Comparison of ENCODE assay signal across 1 cellular context in the genomic region with DNA sequence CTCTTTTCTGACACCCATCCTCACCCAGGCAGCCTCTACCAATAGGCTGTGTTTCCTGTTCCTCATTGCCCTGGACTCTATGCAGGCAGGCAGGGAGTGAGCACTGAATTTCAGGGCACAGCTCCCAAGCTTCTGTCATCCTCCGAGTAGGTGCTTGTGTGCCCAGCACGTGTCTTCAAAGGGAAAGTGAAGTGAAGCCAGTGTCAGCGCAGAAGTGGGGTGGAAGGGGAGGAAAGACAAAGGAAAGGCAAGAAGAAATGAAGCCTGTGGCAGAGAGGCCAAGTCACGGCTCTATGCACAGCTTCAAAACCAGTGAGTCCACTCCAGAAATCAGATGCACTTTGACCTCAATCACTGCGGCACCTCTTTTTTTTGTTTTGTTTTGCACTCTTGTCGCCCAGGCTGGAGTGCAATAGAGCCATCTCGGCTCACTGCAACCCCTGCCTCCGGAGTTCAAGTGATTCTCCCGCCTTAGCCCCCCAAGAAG.
TF ChIP-seq lines count a peak whose summit lies in the region.

No MANE protein-coding gene starts in this region.

TF ChIP-seq in HepG2, 621 proteins besides CTCF, POLR2A, EP300 and RAD21 (continued from another document and continues in another):
- TF ChIP-seq, protein P1, sequence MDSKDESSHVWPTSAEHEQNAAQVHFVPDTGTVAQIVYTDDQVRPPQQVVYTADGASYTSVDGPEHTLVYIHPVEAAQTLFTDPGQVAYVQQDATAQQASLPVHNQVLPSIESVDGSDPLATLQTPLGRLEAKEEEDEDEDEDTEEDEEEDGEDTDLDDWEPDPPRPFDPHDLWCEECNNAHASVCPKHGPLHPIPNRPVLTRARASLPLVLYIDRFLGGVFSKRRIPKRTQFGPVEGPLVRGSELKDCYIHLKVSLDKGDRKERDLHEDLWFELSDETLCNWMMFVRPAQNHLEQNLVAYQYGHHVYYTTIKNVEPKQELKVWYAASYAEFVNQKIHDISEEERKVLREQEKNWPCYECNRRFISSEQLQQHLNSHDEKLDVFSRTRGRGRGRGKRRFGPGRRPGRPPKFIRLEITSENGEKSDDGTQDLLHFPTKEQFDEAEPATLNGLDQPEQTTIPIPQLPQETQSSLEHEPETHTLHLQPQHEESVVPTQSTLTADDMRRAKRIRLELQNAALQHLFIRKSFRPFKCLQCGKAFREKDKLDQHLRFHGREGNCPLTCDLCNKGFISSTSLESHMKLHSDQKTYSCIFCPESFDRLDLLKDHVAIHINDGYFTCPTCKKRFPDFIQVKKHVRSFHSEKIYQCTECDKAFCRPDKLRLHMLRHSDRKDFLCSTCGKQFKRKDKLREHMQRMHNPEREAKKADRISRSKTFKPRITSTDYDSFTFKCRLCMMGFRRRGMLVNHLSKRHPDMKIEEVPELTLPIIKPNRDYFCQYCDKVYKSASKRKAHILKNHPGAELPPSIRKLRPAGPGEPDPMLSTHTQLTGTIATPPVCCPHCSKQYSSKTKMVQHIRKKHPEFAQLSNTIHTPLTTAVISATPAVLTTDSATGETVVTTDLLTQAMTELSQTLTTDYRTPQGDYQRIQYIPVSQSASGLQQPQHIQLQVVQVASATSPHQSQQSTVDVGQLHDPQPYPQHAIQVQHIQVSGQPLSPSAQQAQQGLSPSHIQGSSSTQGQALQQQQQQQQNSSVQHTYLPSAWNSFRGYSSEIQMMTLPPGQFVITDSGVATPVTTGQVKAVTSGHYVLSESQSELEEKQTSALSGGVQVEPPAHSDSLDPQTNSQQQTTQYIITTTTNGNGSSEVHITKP (CRISPR knock-in tag; IDR thresholded peaks at IDR 0.05; ENCODE audit: low read depth): no peak
- TF ChIP-seq HES4 (CRISPR knock-in tag; IDR thresholded peaks at IDR 0.05; ENCODE audit: borderline replicate concordance) (no peak), GPBP1L1 (CRISPR knock-in tag; IDR thresholded peaks at IDR 0.05) (no peak), ZNF292 (CRISPR knock-in tag; IDR thresholded peaks at IDR 0.05; ENCODE audit: borderline replicate concordance, low read depth) (no peak), ZNF230 (CRISPR knock-in tag; IDR thresholded peaks at IDR 0.05) (no peak), SMARCE1 (IDR thresholded peaks at IDR 0.05; ENCODE audit: borderline replicate concordance) (no peak), ZNF557 (CRISPR knock-in tag; IDR thresholded peaks at IDR 0.05) (no peak), ATF7 (IDR thresholded peaks at IDR 0.05) (no peak), ATF7 (CRISPR knock-in tag; IDR thresholded peaks at IDR 0.05) (no peak), SATB2 (CRISPR knock-in tag; IDR thresholded peaks at IDR 0.05) (no peak), HNF4G (IDR thresholded peaks at IDR 0.05; ENCODE audit: borderline replicate concordance, low read depth, low read length) (peak; percentile 52; the same call in 1 of the 2 replicates), HNF4G (CRISPR knock-in tag; IDR thresholded peaks at IDR 0.05; ENCODE audit: borderline replicate concordance, low read depth) (no peak), PHF20 (CRISPR knock-in tag; IDR thresholded peaks at IDR 0.05) (no peak), ZC3H4 (CRISPR knock-in tag; IDR thresholded peaks at IDR 0.05; ENCODE audit: borderline replicate concordance) (no peak), ZFX (CRISPR knock-in tag; IDR thresholded peaks at IDR 0.05; ENCODE audit: low read depth) (no peak), KDM5B (CRISPR knock-in tag; IDR thresholded peaks at IDR 0.05; ENCODE audit: borderline replicate concordance) (0 out of 2 replicates have a peak, but pooled peaks have one; percentile 28), HNF4A (CRISPR knock-in tag; IDR thresholded peaks at IDR 0.05) (peak; percentile 80), ZBTB2 (CRISPR knock-in tag; IDR thresholded peaks at IDR 0.05; ENCODE audit: low read depth) (no peak), ZNF839 (CRISPR knock-in tag; IDR thresholded peaks at IDR 0.05; ENCODE audit: borderline replicate concordance) (no peak), HOXA3 (CRISPR knock-in tag; IDR thresholded peaks at IDR 0.05) (0 out of 2 replicates have a peak, but pooled peaks have one; percentile 20), PRMT3 (CRISPR knock-in tag; IDR thresholded peaks at IDR 0.05; ENCODE audit: borderline replicate concordance, low read depth) (no peak), ISX (CRISPR knock-in tag; conservative IDR thresholded peaks at IDR 0.05) (no peak), REPIN1 (CRISPR knock-in tag; IDR thresholded peaks at IDR 0.05; ENCODE audit: borderline replicate concordance, low read depth) (no peak), MAX (IDR thresholded peaks at IDR 0.05) (peak; percentile 62), MAFF (IDR thresholded peaks at IDR 0.05; ENCODE audit: low read depth, low read length) (no peak), ZFP91 (CRISPR knock-in tag; IDR thresholded peaks at IDR 0.05; ENCODE audit: borderline replicate concordance) (0 out of 2 replicates have a peak, but pooled peaks have one; percentile 20)
- TF ChIP-seq, protein P2, sequence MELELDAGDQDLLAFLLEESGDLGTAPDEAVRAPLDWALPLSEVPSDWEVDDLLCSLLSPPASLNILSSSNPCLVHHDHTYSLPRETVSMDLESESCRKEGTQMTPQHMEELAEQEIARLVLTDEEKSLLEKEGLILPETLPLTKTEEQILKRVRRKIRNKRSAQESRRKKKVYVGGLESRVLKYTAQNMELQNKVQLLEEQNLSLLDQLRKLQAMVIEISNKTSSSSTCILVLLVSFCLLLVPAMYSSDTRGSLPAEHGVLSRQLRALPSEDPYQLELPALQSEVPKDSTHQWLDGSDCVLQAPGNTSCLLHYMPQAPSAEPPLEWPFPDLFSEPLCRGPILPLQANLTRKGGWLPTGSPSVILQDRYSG (CRISPR knock-in tag; IDR thresholded peaks at IDR 0.05): no peak
- TF ChIP-seq, protein P3, sequence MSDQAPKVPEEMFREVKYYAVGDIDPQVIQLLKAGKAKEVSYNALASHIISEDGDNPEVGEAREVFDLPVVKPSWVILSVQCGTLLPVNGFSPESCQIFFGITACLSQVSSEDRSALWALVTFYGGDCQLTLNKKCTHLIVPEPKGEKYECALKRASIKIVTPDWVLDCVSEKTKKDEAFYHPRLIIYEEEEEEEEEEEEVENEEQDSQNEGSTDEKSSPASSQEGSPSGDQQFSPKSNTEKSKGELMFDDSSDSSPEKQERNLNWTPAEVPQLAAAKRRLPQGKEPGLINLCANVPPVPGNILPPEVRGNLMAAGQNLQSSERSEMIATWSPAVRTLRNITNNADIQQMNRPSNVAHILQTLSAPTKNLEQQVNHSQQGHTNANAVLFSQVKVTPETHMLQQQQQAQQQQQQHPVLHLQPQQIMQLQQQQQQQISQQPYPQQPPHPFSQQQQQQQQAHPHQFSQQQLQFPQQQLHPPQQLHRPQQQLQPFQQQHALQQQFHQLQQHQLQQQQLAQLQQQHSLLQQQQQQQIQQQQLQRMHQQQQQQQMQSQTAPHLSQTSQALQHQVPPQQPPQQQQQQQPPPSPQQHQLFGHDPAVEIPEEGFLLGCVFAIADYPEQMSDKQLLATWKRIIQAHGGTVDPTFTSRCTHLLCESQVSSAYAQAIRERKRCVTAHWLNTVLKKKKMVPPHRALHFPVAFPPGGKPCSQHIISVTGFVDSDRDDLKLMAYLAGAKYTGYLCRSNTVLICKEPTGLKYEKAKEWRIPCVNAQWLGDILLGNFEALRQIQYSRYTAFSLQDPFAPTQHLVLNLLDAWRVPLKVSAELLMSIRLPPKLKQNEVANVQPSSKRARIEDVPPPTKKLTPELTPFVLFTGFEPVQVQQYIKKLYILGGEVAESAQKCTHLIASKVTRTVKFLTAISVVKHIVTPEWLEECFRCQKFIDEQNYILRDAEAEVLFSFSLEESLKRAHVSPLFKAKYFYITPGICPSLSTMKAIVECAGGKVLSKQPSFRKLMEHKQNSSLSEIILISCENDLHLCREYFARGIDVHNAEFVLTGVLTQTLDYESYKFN (CRISPR knock-in tag; conservative IDR thresholded peaks at IDR 0.05): peak; percentile 53
- TF ChIP-seq, protein P4, sequence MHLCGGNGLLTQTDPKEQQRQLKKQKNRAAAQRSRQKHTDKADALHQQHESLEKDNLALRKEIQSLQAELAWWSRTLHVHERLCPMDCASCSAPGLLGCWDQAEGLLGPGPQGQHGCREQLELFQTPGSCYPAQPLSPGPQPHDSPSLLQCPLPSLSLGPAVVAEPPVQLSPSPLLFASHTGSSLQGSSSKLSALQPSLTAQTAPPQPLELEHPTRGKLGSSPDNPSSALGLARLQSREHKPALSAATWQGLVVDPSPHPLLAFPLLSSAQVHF (CRISPR knock-in tag; IDR thresholded peaks at IDR 0.05): no peak
- TF ChIP-seq, protein P5, sequence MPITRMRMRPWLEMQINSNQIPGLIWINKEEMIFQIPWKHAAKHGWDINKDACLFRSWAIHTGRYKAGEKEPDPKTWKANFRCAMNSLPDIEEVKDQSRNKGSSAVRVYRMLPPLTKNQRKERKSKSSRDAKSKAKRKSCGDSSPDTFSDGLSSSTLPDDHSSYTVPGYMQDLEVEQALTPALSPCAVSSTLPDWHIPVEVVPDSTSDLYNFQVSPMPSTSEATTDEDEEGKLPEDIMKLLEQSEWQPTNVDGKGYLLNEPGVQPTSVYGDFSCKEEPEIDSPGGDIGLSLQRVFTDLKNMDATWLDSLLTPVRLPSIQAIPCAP (CRISPR knock-in tag; IDR thresholded peaks at IDR 0.05; ENCODE audit: low read depth): no peak
- TF ChIP-seq, protein P6, sequence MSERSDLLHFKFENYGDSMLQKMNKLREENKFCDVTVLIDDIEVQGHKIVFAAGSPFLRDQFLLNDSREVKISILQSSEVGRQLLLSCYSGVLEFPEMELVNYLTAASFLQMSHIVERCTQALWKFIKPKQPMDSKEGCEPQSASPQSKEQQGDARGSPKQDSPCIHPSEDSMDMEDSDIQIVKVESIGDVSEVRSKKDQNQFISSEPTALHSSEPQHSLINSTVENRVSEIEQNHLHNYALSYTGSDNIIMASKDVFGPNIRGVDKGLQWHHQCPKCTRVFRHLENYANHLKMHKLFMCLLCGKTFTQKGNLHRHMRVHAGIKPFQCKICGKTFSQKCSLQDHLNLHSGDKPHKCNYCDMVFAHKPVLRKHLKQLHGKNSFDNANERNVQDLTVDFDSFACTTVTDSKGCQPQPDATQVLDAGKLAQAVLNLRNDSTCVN (CRISPR knock-in tag; IDR thresholded peaks at IDR 0.05; ENCODE audit: borderline replicate concordance): no peak
- TF ChIP-seq, protein P7, sequence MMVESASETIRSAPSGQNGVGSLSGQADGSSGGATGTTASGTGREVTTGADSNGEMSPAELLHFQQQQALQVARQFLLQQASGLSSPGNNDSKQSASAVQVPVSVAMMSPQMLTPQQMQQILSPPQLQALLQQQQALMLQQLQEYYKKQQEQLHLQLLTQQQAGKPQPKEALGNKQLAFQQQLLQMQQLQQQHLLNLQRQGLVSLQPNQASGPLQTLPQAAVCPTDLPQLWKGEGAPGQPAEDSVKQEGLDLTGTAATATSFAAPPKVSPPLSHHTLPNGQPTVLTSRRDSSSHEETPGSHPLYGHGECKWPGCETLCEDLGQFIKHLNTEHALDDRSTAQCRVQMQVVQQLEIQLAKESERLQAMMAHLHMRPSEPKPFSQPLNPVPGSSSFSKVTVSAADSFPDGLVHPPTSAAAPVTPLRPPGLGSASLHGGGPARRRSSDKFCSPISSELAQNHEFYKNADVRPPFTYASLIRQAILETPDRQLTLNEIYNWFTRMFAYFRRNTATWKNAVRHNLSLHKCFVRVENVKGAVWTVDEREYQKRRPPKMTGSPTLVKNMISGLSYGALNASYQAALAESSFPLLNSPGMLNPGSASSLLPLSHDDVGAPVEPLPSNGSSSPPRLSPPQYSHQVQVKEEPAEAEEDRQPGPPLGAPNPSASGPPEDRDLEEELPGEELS (CRISPR knock-in tag; IDR thresholded peaks at IDR 0.05): peak; percentile 40
- TF ChIP-seq, protein P8, sequence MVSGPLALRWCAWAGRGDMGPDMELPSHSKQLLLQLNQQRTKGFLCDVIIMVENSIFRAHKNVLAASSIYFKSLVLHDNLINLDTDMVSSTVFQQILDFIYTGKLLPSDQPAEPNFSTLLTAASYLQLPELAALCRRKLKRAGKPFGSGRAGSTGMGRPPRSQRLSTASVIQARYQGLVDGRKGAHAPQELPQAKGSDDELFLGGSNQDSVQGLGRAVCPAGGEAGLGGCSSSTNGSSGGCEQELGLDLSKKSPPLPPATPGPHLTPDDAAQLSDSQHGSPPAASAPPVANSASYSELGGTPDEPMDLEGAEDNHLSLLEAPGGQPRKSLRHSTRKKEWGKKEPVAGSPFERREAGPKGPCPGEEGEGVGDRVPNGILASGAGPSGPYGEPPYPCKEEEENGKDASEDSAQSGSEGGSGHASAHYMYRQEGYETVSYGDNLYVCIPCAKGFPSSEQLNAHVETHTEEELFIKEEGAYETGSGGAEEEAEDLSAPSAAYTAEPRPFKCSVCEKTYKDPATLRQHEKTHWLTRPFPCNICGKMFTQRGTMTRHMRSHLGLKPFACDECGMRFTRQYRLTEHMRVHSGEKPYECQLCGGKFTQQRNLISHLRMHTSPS (CRISPR knock-in tag; IDR thresholded peaks at IDR 0.05; ENCODE audit: low read depth): no peak
